In the genomic region with DNA sequence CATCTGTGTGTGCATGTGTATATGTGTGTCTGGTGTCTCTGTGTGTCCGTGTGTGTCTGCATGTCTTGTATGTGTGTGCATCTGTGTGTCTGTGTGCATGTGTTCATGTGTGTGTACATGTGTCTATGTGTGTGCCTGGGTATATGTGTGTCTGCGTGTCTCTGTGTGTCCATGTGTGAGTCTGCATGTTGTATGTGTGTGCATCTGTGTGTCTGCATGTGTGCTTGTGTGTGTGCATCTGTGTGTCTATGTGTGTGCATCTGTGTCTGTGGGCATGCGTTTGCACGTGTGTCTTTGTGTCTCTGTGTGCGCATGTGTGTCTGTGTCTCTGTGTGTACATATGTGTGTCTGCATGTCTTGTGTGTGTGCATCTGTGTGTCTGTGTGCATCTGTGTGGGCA, we compare ENCODE assay signal across 20 cellular contexts.
"Had no signal": no experiment of that assay in that cellular context is flagged by ENCODE, and none has a peak within 500 bp of the region (broad histone marks: within the 10 kb centered on the region; RNA-seq: fewer than 3 reads in every experiment).

No MANE protein-coding gene starts in this region.

- H3K27ac ChIP-seq: cardiac muscle cell, dorsolateral prefrontal cortex, epithelial cell of prostate, foreskin keratinocyte, parathyroid adenoma, thyroid gland had no signal

- H3K4me3 ChIP-seq: cardiac muscle cell, dorsolateral prefrontal cortex, lung, thyroid gland had no signal

- H3K36me3 Mint-ChIP-seq: activated naive CD8-positive, alpha-beta T cell; naive B cell had no signal

- H2AFZ ChIP-seq: parathyroid adenoma had no signal

- ATAC-seq: foreskin keratinocyte, left colon had no signal

- H3K36me3 ChIP-seq: cardiac muscle cell, thyroid gland had no signal

- H3K9me3 Mint-ChIP-seq: endodermal cell; T-helper 1 cell treated with Interleukin-12 subunit alpha and Interleukin-12 subunit beta and Interleukin-4 antibody, amounts not matched to agents 30 μg/mL and 1 μg/mL, for 36 hours had no signal

- H3K9ac ChIP-seq: parathyroid adenoma had no signal

- DNase-seq: activated CD4-positive, alpha-beta T cell treated with anti-CD3 and anti-CD28 coated beads, Interleukin-2, amount 50 U/mL, for 1 hour; activated CD4-positive, CD25-positive, alpha-beta regulatory T cell treated with anti-CD3 and anti-CD28 coated beads, Interleukin-2, amount 50 U/mL, for 72 hours; activated T-cell treated with anti-CD3 and anti-CD28 coated beads for 4 hours; dorsolateral prefrontal cortex; foreskin keratinocyte; hypothalamus; left colon; naive B cell; stimulated activated CD4-positive, alpha-beta T cell treated with anti-CD3 and anti-CD28 coated beads, Interleukin-12 subunit alpha, Interleukin-12 subunit beta, amount 100 ng/mL, for 4 hours; stimulated activated CD4-positive, alpha-beta T cell treated with anti-CD3 and anti-CD28 coated beads, Interleukin-1b, Interleukin-23, amount 100 ng/mL, for 48 hours; stimulated activated CD8-positive, alpha-beta memory T cell treated with anti-CD3 and anti-CD28 coated beads, Interleukin-4, amount 100 ng/mL, for 48 hours; stimulated activated naive CD4-positive, alpha-beta T cell; thyroid gland had no signal

- H3K9me3 ChIP-seq: thyroid gland had no signal

- H3K27ac Mint-ChIP-seq: activated naive CD8-positive, alpha-beta T cell; endodermal cell; naive B cell; T-helper 1 cell treated with Interleukin-12 subunit alpha and Interleukin-12 subunit beta and Interleukin-4 antibody, amounts not matched to agents 30 μg/mL and 1 μg/mL, for 36 hours had no signal

- H3K4me1 ChIP-seq: foreskin keratinocyte had no signal

- H3K27me3 Mint-ChIP-seq: activated naive CD8-positive, alpha-beta T cell; naive B cell had no signal

- H3K27me3 ChIP-seq: dorsolateral prefrontal cortex, thyroid gland had no signal

- H3K4me3 Mint-ChIP-seq: activated naive CD8-positive, alpha-beta T cell; endodermal cell; naive B cell; T-helper 1 cell treated with Interleukin-12 subunit alpha and Interleukin-12 subunit beta and Interleukin-4 antibody, amounts not matched to agents 30 μg/mL and 1 μg/mL, for 36 hours had no signal

- H3K79me2 ChIP-seq: parathyroid adenoma had no signal
